12 cellular contexts compared by ENCODE assay signal in genomic region chr16:48434653-48435318, GRCh38. TPM values are rescaled to one million over a fixed set of nuclear protein-coding genes. Genes with fewer than 3 reads are reported as not detected.
DNase-seq lines count a peak whose midpoint lies in the region; ATAC-seq and TF ChIP-seq lines count a peak whose summit lies in the region.
"Had no signal": no experiment of that assay in that cellular context is flagged by ENCODE, and none has a peak within 500 bp of the region (broad histone marks: within the 10 kb centered on the region; RNA-seq: fewer than 3 reads in every experiment).

No MANE protein-coding gene starts in this region.

- H3K4me3 Mint-ChIP-seq in activated naive CD8-positive, alpha-beta T cell treated with anti-CD3 and anti-CD28 coated beads for 36 hours: no peak overlapping the region

- H3K27me3 Mint-ChIP-seq in activated naive CD8-positive, alpha-beta T cell treated with anti-CD3 and anti-CD28 coated beads for 36 hours: no peaks in the 10 kb centered on the region

- DNase-seq in NOMO-1 treated with dmso at 0.1 percent for 144 hours (lab: John Stamatoyannopoulos, UW; ENCODE audit: unreplicated experiment) (peak; percentile 36), fibroblast of pulmonary artery (ENCODE audit: low read depth) (peak; percentile 73), skeletal muscle cell (ENCODE audit: low read depth) (peak; percentile 67), NCI-H146 (lab: John Stamatoyannopoulos, UW) (no peak), germinal center (ENCODE audit: low spot score) (no peak), NCI-H2196 treated with DMSO at 0.1 percent for 48 hours (lab: John Stamatoyannopoulos, UW; ENCODE audit: unreplicated experiment) (no peak)
- no peak for DNase-seq in activated naive CD8-positive, alpha-beta T cell treated with anti-CD3 and anti-CD28 coated beads for 36 hours
- DNase-seq: activated CD8-positive, alpha-beta memory T cell treated with anti-CD3 and anti-CD28 coated beads, Interleukin-2, amount 50 U/mL, for 48 hours; DND-41; glutamatergic neuron had no signal

- no peak overlapping the region for H3K27ac Mint-ChIP-seq in activated naive CD8-positive, alpha-beta T cell treated with anti-CD3 and anti-CD28 coated beads for 36 hours

- no peak for TF ChIP-seq CTCF in fibroblast of pulmonary artery (IDR thresholded peaks at IDR 0.05; ENCODE audit: low read length, missing control alignments)

- peaks cover 12% of the 10 kb centered on the region for H3K4me1 Mint-ChIP-seq in activated naive CD8-positive, alpha-beta T cell treated with anti-CD3 and anti-CD28 coated beads for 36 hours

- peak; percentile 33 for ATAC-seq in GM19463 (IDR thresholded peaks at IDR 0.05; ENCODE audit: unreplicated experiment)
- ATAC-seq: body of pancreas had no signal

- H3K36me3 Mint-ChIP-seq in activated naive CD8-positive, alpha-beta T cell treated with anti-CD3 and anti-CD28 coated beads for 36 hours: no peaks in the 10 kb centered on the region

- H3K9me3 Mint-ChIP-seq in activated naive CD8-positive, alpha-beta T cell treated with anti-CD3 and anti-CD28 coated beads for 36 hours: no peaks in the 10 kb centered on the region

- no peak overlapping the region for H3K4me3 ChIP-seq in fibroblast of pulmonary artery (replicated peaks; ENCODE audit: low read depth, low read length)
- no peak overlapping the region for H3K4me3 ChIP-seq in skeletal muscle cell (ENCODE audit: low read depth, low read length)
- H3K4me3 ChIP-seq: body of pancreas had no signal

RNA-seq across cellular contexts. Expression of gene SIAH1, which starts 49.6 kb away (rescaled TPM):
- total RNA-seq in activated naive CD8-positive, alpha-beta T cell treated with anti-CD3 and anti-CD28 coated beads for 36 hours: 10 to 100 TPM; 16.2 to 18.3 TPM

Comparison
In these comparisons a context has a peak if more than half of its experiments do, and no peak if none do; other contexts are left out.
1. DNase-seq: peak in NOMO-1 treated with dmso at 0.1 percent for 144 hours (single experiment), fibroblast of pulmonary artery (single experiment) and skeletal muscle cell (single experiment); none in NCI-H146 (single experiment), germinal center (single experiment), NCI-H2196 treated with DMSO at 0.1 percent for 48 hours (single experiment) and activated naive CD8-positive, alpha-beta T cell treated with anti-CD3 and anti-CD28 coated beads for 36 hours (single experiment).